In the genomic region with DNA sequence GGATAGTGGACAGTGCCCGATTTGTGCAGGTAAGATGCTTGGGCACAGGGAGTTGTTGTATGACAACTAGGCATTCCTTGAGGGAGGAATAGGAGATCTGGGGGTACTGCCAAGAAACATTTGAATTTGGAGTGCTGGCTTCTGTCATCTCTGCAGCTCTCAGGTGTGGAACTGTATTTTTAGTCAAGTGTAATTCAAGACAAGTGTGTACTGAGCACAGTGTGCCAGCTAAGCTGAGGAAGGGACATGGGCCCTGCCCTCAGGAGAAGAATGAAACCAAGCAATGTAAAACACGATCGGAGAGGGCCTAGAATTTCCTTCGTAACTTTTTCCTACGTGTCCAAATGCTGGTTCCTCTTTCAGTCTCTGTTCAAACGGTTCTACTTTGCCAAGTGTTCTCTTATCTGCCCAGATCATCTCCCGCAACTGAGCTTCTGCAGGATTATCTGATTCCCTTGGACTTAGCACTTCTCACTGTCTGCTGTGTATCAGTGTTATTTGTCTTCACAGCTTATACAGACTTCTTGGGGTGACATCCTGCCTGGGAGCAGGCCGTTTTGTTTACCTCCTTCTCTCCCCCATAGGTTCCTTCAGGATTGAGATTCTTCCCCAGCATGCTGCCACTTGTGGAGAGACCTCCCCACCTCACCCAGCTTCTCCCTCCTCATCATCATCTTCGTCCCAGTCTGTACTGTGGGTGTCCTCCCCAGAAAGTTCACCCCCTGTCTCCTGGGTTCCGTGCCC, we compare ENCODE assay signal across 11 cellular contexts. TPM values are rescaled to one million over a fixed set of nuclear protein-coding genes. Genes with fewer than 3 reads are reported as not detected.
A peak's percentile ranks its signal among the peaks of the same experiment; 100 is the strongest.
DNase-seq lines count a peak whose midpoint lies in the region; ATAC-seq and TF ChIP-seq lines count a peak whose summit lies in the region.
"Had no signal": no experiment of that assay in that cellular context is flagged by ENCODE, and none has a peak within 500 bp of the region (broad histone marks: within the 10 kb centered on the region; RNA-seq: fewer than 3 reads in every experiment).

No MANE protein-coding gene starts in this region.

- H3K4me1 ChIP-seq in spleen (peaks cover 0 to 16% (median 4%) of the 10 kb centered on the region in 6 donors), PC-9 (replicated peaks; ENCODE audit: insufficient read depth) (no peaks in the 10 kb centered on the region)
- H3K4me1 ChIP-seq: colonic mucosa had no signal

- no peak overlapping the region for H3K4me2 ChIP-seq in PC-9

- no peak overlapping the region for H3K4me3 ChIP-seq in HL-60 (replicated peaks; ENCODE audit: insufficient read depth, low read length)
- H3K4me3 ChIP-seq in spleen = no peak overlapping the region
- no peak overlapping the region for H3K4me3 ChIP-seq in PC-9
- H3K4me3 ChIP-seq: colonic mucosa had no signal

- no peaks in the 10 kb centered on the region for H3K79me2 ChIP-seq in PC-9 (ENCODE audit: low read depth)

- no peak overlapping the region for H2AFZ ChIP-seq in PC-9

- no peak for TF ChIP-seq CTCF in HL-60 (IDR thresholded peaks at IDR 0.05; ENCODE audit: insufficient read depth, low read length)
- no peak for TF ChIP-seq CTCF in nephron progenitor cell (IDR thresholded peaks at IDR 0.05)
- TF ChIP-seq CTCF in spleen (IDR thresholded peaks at IDR 0.05 in 8 of 11, conservative IDR thresholded peaks at IDR 0.05 in 3 of 11) = no peak
- TF ChIP-seq CTCF in PC-9 (conservative IDR thresholded peaks at IDR 0.05) = no peak

- H3K27ac Mint-ChIP-seq in activated T-helper 1 cell treated with anti-CD3 and anti-CD28 coated beads, Interleukin-12 subunit alpha, Interleukin-12 subunit beta, Interleukin-2, Interleukin-4 antibody, amounts not matched to agents 30 ng/mL and 10 ng/mL and 1 ng/mL, durations not matched to agents 14 hours and 24 hours and 36 hours = peak overlapping the region; percentile 44
- H3K27ac Mint-ChIP-seq in nephron progenitor cell = peak overlapping the region; percentile 38

- intact Hi-C loops in activated T-helper 1 cell treated with anti-CD3 and anti-CD28 coated beads, Interleukin-12 subunit alpha, Interleukin-12 subunit beta, Interleukin-2, Interleukin-4 antibody, amounts not matched to agents 30 ng/mL and 10 ng/mL and 1 ng/mL, durations not matched to agents 14 hours and 24 hours and 36 hours (cut with micrococcal nuclease) = no loop called here
- intact Hi-C loops in spleen (cut with DNase I; ENCODE audit: low total_unique reads) (no loop called here), PC-9 (cut with micrococcal nuclease; ENCODE audit: unreplicated experiment) (loop anchor here (10.0 kb wide), 1 partner anchor 159 kb away; no protein-coding TSS in a partner anchor)

- H3K36me3 ChIP-seq in spleen (no peaks in the 10 kb centered on the region), PC-9 (ENCODE audit: low read depth) (no peaks in the 10 kb centered on the region)
- H3K36me3 ChIP-seq: colonic mucosa had no signal

- no peaks in the 10 kb centered on the region for H4K20me1 ChIP-seq in PC-9 (ENCODE audit: insufficient read depth)

- no peaks in the 10 kb centered on the region for H3K9me2 ChIP-seq in PC-9 (ENCODE audit: insufficient read depth)

- H3K4me1 Mint-ChIP-seq in activated T-helper 1 cell treated with anti-CD3 and anti-CD28 coated beads, Interleukin-12 subunit alpha, Interleukin-12 subunit beta, Interleukin-2, Interleukin-4 antibody, amounts not matched to agents 30 ng/mL and 10 ng/mL and 1 ng/mL, durations not matched to agents 14 hours and 24 hours and 36 hours (ENCODE audit: low read depth) = peaks cover 14% of the 10 kb centered on the region
- H3K4me1 Mint-ChIP-seq in nephron progenitor cell = peaks cover 29% of the 10 kb centered on the region

- H3K4me3 Mint-ChIP-seq in activated T-helper 1 cell treated with anti-CD3 and anti-CD28 coated beads, Interleukin-12 subunit alpha, Interleukin-12 subunit beta, Interleukin-2, Interleukin-4 antibody, amounts not matched to agents 30 ng/mL and 10 ng/mL and 1 ng/mL, durations not matched to agents 14 hours and 24 hours and 36 hours = peak overlapping the region; percentile 8
- H3K4me3 Mint-ChIP-seq in nephron progenitor cell = no peak overlapping the region

- POLR2A ChIA-PET in PC-9 (lab: Charles Lee; ENCODE audit: unreplicated experiment) = no interaction called here

- H3K27me3 ChIP-seq in HL-60 (ENCODE audit: insufficient read depth, poor library complexity, severe bottlenecking) = no peaks in the 10 kb centered on the region
- no peaks in the 10 kb centered on the region for H3K27me3 ChIP-seq in spleen (replicated peaks in 1 of 7)
- no peaks in the 10 kb centered on the region for H3K27me3 ChIP-seq in PC-9 (ENCODE audit: insufficient read depth, low read depth)
- H3K27me3 ChIP-seq: colonic mucosa had no signal

- WGBS in spleen, 5 donors = 34 to 53% (median 39%) methylated on average over 10 of the region's 10 CpGs

- H3K27ac ChIP-seq in HL-60 (replicated peaks) = peak overlapping the region; percentile 68
- H3K27ac ChIP-seq in spleen = no peak overlapping the region
- H3K27ac ChIP-seq in PC-9 = no peak overlapping the region
- H3K27ac ChIP-seq: colonic mucosa had no signal

- H3K9me3 ChIP-seq in spleen = peaks cover 0 to 7% (median 5%) of the 10 kb centered on the region in 8 donors
- H3K9me3 ChIP-seq in PC-9 (ENCODE audit: insufficient read depth, low read depth) = no peaks in the 10 kb centered on the region
- H3K9me3 ChIP-seq: colonic mucosa had no signal

- H3K36me3 Mint-ChIP-seq in activated T-helper 1 cell treated with anti-CD3 and anti-CD28 coated beads, Interleukin-12 subunit alpha, Interleukin-12 subunit beta, Interleukin-2, Interleukin-4 antibody, amounts not matched to agents 30 ng/mL and 10 ng/mL and 1 ng/mL, durations not matched to agents 14 hours and 24 hours and 36 hours (ENCODE audit: low read depth) = no peaks in the 10 kb centered on the region
- no peaks in the 10 kb centered on the region for H3K36me3 Mint-ChIP-seq in nephron progenitor cell (ENCODE audit: low read depth)

- peak; percentile 13 for ATAC-seq in GM18868 (IDR thresholded peaks at IDR 0.05; ENCODE audit: unreplicated experiment)

- BruUV-seq in PC-9 (replicated peaks; lab: Mats Ljungman, UMichigan) = no TSS peak

- no peak for TF ChIP-seq POLR2A in spleen (IDR thresholded peaks at IDR 0.05)

- no peaks in the 10 kb centered on the region for H3K27me3 Mint-ChIP-seq in activated T-helper 1 cell treated with anti-CD3 and anti-CD28 coated beads, Interleukin-12 subunit alpha, Interleukin-12 subunit beta, Interleukin-2, Interleukin-4 antibody, amounts not matched to agents 30 ng/mL and 10 ng/mL and 1 ng/mL, durations not matched to agents 14 hours and 24 hours and 36 hours (ENCODE audit: insufficient read depth)
- peaks cover 9% of the 10 kb centered on the region for H3K27me3 Mint-ChIP-seq in nephron progenitor cell (ENCODE audit: low read depth, poor library complexity)

- DNase-seq in HL-60 (ENCODE audit: low read depth in 1 of 2, low spot score in 1 of 2) = peak; percentile 28 to 67
- no peak for DNase-seq in activated T-helper 1 cell treated with anti-CD3 and anti-CD28 coated beads, Interleukin-12 subunit alpha, Interleukin-12 subunit beta, Interleukin-2, Interleukin-4 antibody, amounts not matched to agents 30 ng/mL and 10 ng/mL and 1 ng/mL, durations not matched to agents 14 hours and 24 hours and 36 hours (ENCODE audit: low spot score)
- DNase-seq in nephron progenitor cell = no peak
- no peak for DNase-seq in spleen
- DNase-seq in cerebellar cortex (ENCODE audit: low spot score) = no peak
- no peak for DNase-seq in PC-9
- DNase-seq in AG20443 (ENCODE audit: low spot score) = no peak
- DNase-seq: colonic mucosa, NCI-H1105 had no signal

- H3F3A ChIP-seq in PC-9 (ENCODE audit: insufficient read depth, low read depth) = no peaks in the 10 kb centered on the region

- CTCF ChIA-PET in PC-9 (lab: Charles Lee) = no interaction called here

- H3K9me3 Mint-ChIP-seq in activated T-helper 1 cell treated with anti-CD3 and anti-CD28 coated beads, Interleukin-12 subunit alpha, Interleukin-12 subunit beta, Interleukin-2, Interleukin-4 antibody, amounts not matched to agents 30 ng/mL and 10 ng/mL and 1 ng/mL, durations not matched to agents 14 hours and 24 hours and 36 hours = no peaks in the 10 kb centered on the region
- H3K9me3 Mint-ChIP-seq in nephron progenitor cell = peaks cover 4% of the 10 kb centered on the region

RNA-seq across cellular contexts. Expression of a gene that starts 27.6 kb away (rescaled TPM):
- not detected in 2 replicates for total RNA-seq in activated T-helper 1 cell treated with anti-CD3 and anti-CD28 coated beads, Interleukin-12 subunit alpha, Interleukin-12 subunit beta, Interleukin-2, Interleukin-4 antibody, amounts not matched to agents 30 ng/mL and 10 ng/mL and 1 ng/mL, durations not matched to agents 14 hours and 24 hours and 36 hours
- not detected for total RNA-seq in spleen
- not detected for polyA plus RNA-seq in spleen
- total RNA-seq in PC-9 (2021) = not detected in 2 replicates
- total RNA-seq: colonic mucosa had no signal
- polyA plus RNA-seq: neural cell had no signal

RNA-seq across cellular contexts. Expression of a gene that starts 30.8 kb away (rescaled TPM):
- not detected in 2 replicates for total RNA-seq in activated T-helper 1 cell treated with anti-CD3 and anti-CD28 coated beads, Interleukin-12 subunit alpha, Interleukin-12 subunit beta, Interleukin-2, Interleukin-4 antibody, amounts not matched to agents 30 ng/mL and 10 ng/mL and 1 ng/mL, durations not matched to agents 14 hours and 24 hours and 36 hours
- total RNA-seq in spleen = not detected
- polyA plus RNA-seq in spleen = not detected
- total RNA-seq in PC-9 (2021) = not detected in 2 replicates
- total RNA-seq: colonic mucosa had no signal
- polyA plus RNA-seq: neural cell had no signal

RNA-seq across cellular contexts. Expression of a gene that starts 57.0 kb away (rescaled TPM):
- total RNA-seq in activated T-helper 1 cell treated with anti-CD3 and anti-CD28 coated beads, Interleukin-12 subunit alpha, Interleukin-12 subunit beta, Interleukin-2, Interleukin-4 antibody, amounts not matched to agents 30 ng/mL and 10 ng/mL and 1 ng/mL, durations not matched to agents 14 hours and 24 hours and 36 hours = 2.6 and 2.9 TPM in 2 replicates
- total RNA-seq in spleen = 1 to 10 TPM; 1.5 to 5.0 (median 2.9) TPM
- 1 to 10 TPM in 2 of 3 donors, under 1 TPM in 1; 0.85 to 1.8 (median 1.7) TPM for polyA plus RNA-seq in spleen
- 1.2 and 1.9 TPM in 2 replicates for total RNA-seq in PC-9 (2021)

Comparison
In these comparisons a context has a peak if more than half of its experiments do, and no peak if none do; other contexts are left out.
1. DNase-seq: peak in HL-60 (2 of 2); none in activated T-helper 1 cell treated with anti-CD3 and anti-CD28 coated beads, Interleukin-12 subunit alpha, Interleukin-12 subunit beta, Interleukin-2, Interleukin-4 antibody, amounts not matched to agents 30 ng/mL and 10 ng/mL and 1 ng/mL, durations not matched to agents 14 hours and 24 hours and 36 hours (single experiment), nephron progenitor cell (single experiment), spleen (single experiment), cerebellar cortex (single experiment), PC-9 (0 of 2) and AG20443 (single experiment).